1 cellular context compared by ENCODE assay signal in the genomic region with DNA sequence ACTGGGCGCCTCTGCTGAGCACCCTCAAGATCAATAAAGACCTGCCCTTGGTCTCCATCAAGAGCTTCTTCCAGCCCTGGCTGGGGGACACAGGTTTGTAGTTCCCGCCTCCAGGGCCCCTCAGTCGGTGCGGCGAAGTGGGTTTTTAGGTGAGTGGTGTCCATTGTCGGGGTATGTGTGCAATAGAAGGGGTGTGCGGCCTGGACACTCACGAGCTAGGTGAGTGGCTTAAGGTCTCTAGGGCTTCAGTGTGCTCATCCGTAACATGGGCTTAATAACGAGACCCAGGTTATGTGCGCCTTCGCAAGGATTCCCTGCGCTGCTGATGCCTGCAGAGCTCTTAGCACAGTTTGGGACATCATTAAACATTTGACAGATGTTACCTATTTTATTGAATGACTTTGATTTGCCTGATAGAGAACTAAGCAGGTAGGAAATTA.
TF ChIP-seq lines count a peak whose summit lies in the region.

No MANE protein-coding gene starts in this region.

TF ChIP-seq in K562, 482 proteins besides CTCF, POLR2A, EP300 and RAD21 (continued from another document):
- TF ChIP-seq ZNF280B (CRISPR knock-in tag; IDR thresholded peaks at IDR 0.05), result no peak
- TF ChIP-seq STAG1 (CRISPR knock-in tag; IDR thresholded peaks at IDR 0.05; ENCODE audit: borderline replicate concordance), result no peak
- TF ChIP-seq NFYB (IDR thresholded peaks at IDR 0.05; ENCODE audit: extremely low read depth, insufficient read length), result no peak
- no peak for TF ChIP-seq ZNF407 (IDR thresholded peaks at IDR 0.05; ENCODE audit: low read depth)
- TF ChIP-seq SAFB2 (IDR thresholded peaks at IDR 0.05; ENCODE audit: borderline replicate concordance, low read depth, low read length, severe bottlenecking), result no peak
